8 cellular contexts compared by ENCODE assay signal in the genomic region with DNA sequence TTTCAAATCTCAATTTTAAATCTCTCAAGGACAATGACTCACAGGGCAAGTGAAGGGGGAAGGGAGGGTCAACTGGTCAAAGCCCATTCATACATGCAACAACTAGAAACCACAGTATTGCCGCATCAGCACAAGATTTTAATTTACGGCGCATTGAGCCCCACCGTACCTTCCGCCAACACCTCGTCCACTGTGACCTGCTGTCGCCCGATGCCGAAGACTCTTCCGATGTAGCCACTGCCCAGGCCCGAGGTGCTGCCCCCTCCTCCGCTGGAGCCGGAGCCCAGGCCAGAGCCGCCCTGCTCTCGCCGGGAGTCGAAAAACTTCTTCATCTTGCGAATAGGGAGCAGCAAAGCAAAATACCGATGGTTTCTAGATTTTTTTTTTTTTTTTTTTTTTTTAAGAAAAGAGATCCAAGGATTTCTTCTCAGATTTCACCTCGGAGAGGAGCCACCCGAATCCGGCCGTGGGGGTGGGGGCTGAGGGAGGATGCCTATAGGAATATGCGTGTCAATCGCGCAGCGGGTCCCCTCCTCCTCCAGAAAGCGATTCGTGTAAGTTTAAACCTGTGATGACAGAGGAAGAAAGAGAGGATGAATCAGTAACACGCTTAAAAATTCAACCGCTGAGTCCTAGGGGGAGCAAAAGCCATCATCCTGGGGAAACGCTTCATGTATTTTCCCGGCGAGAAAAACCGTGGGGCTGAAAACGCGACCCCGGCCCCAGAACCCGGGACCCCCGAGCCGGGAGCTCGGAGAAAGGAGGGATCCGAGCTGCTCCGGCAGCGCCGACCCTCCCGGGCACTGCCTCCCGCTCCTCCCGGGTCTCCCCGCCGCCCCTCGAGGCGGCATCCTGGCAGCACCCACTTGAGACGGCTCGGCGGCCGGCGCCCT. TPM values are rescaled to one million over a fixed set of nuclear protein-coding genes. Genes with fewer than 3 reads are reported as not detected.
DNase-seq lines count a peak whose midpoint lies in the region; ATAC-seq and TF ChIP-seq lines count a peak whose summit lies in the region.

No MANE protein-coding gene starts in this region.

- no peak for TF ChIP-seq CTCF in psoas muscle (IDR thresholded peaks at IDR 0.05)

- H3K4me1 ChIP-seq in right cardiac atrium (ENCODE audit: control insufficient read depth, insufficient read depth, low read length) (peaks cover 18% of the 10 kb centered on the region), psoas muscle (peaks cover 50% of the 10 kb centered on the region)

- H3K27me3 ChIP-seq in right cardiac atrium (ENCODE audit: control insufficient read depth, insufficient read depth) (no peaks in the 10 kb centered on the region), psoas muscle (ENCODE audit: insufficient read depth in 3 of 3, low read length in 2 of 3) (no peaks in the 10 kb centered on the region)

- H3K27ac ChIP-seq in right cardiac atrium (ENCODE audit: low read length) (peak overlapping the region; percentile 100), psoas muscle (peak overlapping the region; percentile 97)

- H3K9me3 ChIP-seq in right cardiac atrium (ENCODE audit: control insufficient read depth, low read length) (no peaks in the 10 kb centered on the region), psoas muscle (no peaks in the 10 kb centered on the region)

- DNase-seq in G401 (ENCODE audit: low spot score) = peak; percentile 52
- DNase-seq in KBM-7 = peak; percentile 60
- peak; percentile 86 for DNase-seq in SW480 (ENCODE audit: low spot score)
- DNase-seq in amniotic stem cell (lab: John Stamatoyannopoulos, UW) = peak; percentile 42
- DNase-seq in right cardiac atrium = peak; percentile 56 to 80 (median 78)
- peak; percentile 50 to 78 for DNase-seq in psoas muscle
- DNase-seq in NCI-H128 (lab: John Stamatoyannopoulos, UW; ENCODE audit: unreplicated experiment) = no peak

- intact Hi-C loops in right cardiac atrium (cut with DNase I) (loop anchor here in 3 of 4 donors (5.0 to 10.0 kb wide), 4 partner anchors 71 to 81 kb away; no protein-coding TSS in a partner anchor), psoas muscle (cut with DNase I) (loop anchor here (5.0 kb wide), 5 partner anchors 41 to 81 kb away; no protein-coding TSS in a partner anchor)

- H3K4me3 ChIP-seq in right cardiac atrium (ENCODE audit: low read length) (peak overlapping the region; percentile 97), psoas muscle (peak overlapping the region; percentile 99)

- under 1% methylated on average over 58 of the region's 58 CpGs for WGBS in right cardiac atrium
- WGBS in psoas muscle, 3 donors = 0 to 1% (median 0%) methylated on average over 53 to 58 of the region's 58 CpGs

- peak; percentile 28 to 49 for ATAC-seq in right cardiac atrium
- peak; percentile 60 to 70 (median 63) for ATAC-seq in psoas muscle
- no peak for ATAC-seq in HG02840 (IDR thresholded peaks at IDR 0.05; ENCODE audit: low FRiP score, unreplicated experiment)

- in situ Hi-C loops in G401 (cut with HindIII; ENCODE audit: low sequenced_read_pairs) = no loop called here
- in situ Hi-C loops in KBM-7 (cut with MboI; ENCODE audit: low pct_unique_long_range_greater_than_20kb, low sequenced_read_pairs) = no loop called here

- no peaks in the 10 kb centered on the region for H3K36me3 ChIP-seq in psoas muscle (ENCODE audit: insufficient read depth in 1 of 2, low read depth in 1 of 2)

RNA-seq across cellular contexts. Expression of a gene that starts 0.6 kb away (rescaled TPM):
- total RNA-seq in G401 (2014; rRNA removed; shearing (Covaris generic)) = 5.6 and 19.6 TPM in 2 replicates
- total RNA-seq in right cardiac atrium (10 to 100 TPM; 45.6 to 57.5 (median 53.4) TPM), psoas muscle (10 to 100 TPM; 52.5 to 95.2 (median 65.0) TPM)
- polyA plus RNA-seq in right cardiac atrium (13.8 TPM), psoas muscle (10 to 100 TPM in 2 of 3 donors, 1 to 10 TPM in 1; 7.8 to 21.9 (median 14.7) TPM)
